17 cellular contexts compared by ENCODE assay signal in the genomic region with DNA sequence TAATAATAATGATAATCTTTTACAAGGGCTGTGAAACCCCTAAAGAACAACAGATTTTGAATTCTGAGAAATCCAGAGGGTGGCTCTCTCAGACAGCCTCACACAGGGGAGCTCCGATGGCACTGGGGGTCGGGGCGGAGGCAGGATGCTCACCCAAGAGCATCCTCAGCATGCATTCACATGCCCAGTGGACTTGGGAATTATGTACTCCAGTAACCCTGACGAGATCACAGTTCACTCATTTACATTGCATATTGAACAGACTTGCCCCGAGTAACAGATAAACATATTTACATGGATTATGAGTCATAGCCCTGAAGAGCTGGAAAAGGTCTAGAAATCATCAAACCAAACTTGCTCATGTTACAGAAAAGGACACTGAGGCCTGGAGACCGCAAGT.
DNase-seq lines count a peak whose midpoint lies in the region; ATAC-seq and TF ChIP-seq lines count a peak whose summit lies in the region.
"Had no signal": no experiment of that assay in that cellular context is flagged by ENCODE, and none has a peak within 500 bp of the region (broad histone marks: within the 10 kb centered on the region; RNA-seq: fewer than 3 reads in every experiment).

No MANE protein-coding gene starts in this region.

- no peaks in the 10 kb centered on the region for H3K4me1 ChIP-seq in testis

- no peak overlapping the region for H3K27ac ChIP-seq in testis
- H3K27ac ChIP-seq: gastroesophageal sphincter, neural progenitor cell had no signal

- intact Hi-C loops in testis (cut with DNase I; ENCODE audit: low total_unique reads) = no loop called here

- no peak for TF ChIP-seq CTCF in testis (IDR thresholded peaks at IDR 0.05)

- no peak for TF ChIP-seq POLR2A in testis (IDR thresholded peaks at IDR 0.05)

- H3K27me3 ChIP-seq in testis = no peaks in the 10 kb centered on the region
- H3K27me3 ChIP-seq: gastroesophageal sphincter, neural progenitor cell had no signal

- peak; percentile 12 for DNase-seq in NCI-H1105 treated with DMSO at 0.1 percent for 48 hours (lab: John Stamatoyannopoulos, UW)
- DNase-seq in NCI-H1105 (lab: John Stamatoyannopoulos, UW) = no peak
- peak; percentile 31 for DNase-seq in NCI-H226
- peak; percentile 72 for DNase-seq in renal cortical epithelial cell (ENCODE audit: low read depth)
- DNase-seq in activated T-cell treated with anti-CD3 and anti-CD28 coated beads, Interleukin-2, amount 50 U/mL, for 48 hours = no peak
- no peak for DNase-seq in testis
- DNase-seq: 8988T; activated CD4-positive, alpha-beta T cell treated with anti-CD3 and anti-CD28 coated beads, Interleukin-2, amount 50 U/mL, for 1 hour; activated effector memory CD4-positive, alpha-beta T cell treated with anti-CD3 and anti-CD28 coated beads, Interleukin-2, amount 50 U/mL, for 16 hours; DND-41; NCI-H1930; OCI-M1 had no signal

- no peak overlapping the region for H3K4me3 ChIP-seq in testis
- H3K4me3 ChIP-seq: gastroesophageal sphincter, GM23338, neural progenitor cell had no signal

- H3K9me3 ChIP-seq in testis = no peaks in the 10 kb centered on the region
- H3K9me3 ChIP-seq: gastroesophageal sphincter had no signal

- 88 to 92% methylated on average over 6 of the region's 6 CpGs for WGBS in testis, 2 donors

- ATAC-seq in esophagus mucosa (peak; percentile 35), HG02610 (IDR thresholded peaks at IDR 0.05; ENCODE audit: unreplicated experiment) (no peak)
- ATAC-seq: gastroesophageal sphincter, GM23338 had no signal

- H3K36me3 ChIP-seq in testis (ENCODE audit: low read depth, missing control alignments) = no peaks in the 10 kb centered on the region
- H3K36me3 ChIP-seq: gastroesophageal sphincter, neural progenitor cell had no signal

Comparison
In these comparisons a context has a peak if more than half of its experiments do, and no peak if none do; other contexts are left out.
1. DNase-seq: peak in NCI-H1105 treated with DMSO at 0.1 percent for 48 hours (single experiment), NCI-H226 (single experiment) and renal cortical epithelial cell (single experiment); none in NCI-H1105 (single experiment), activated T-cell treated with anti-CD3 and anti-CD28 coated beads, Interleukin-2, amount 50 U/mL, for 48 hours (0 of 2) and testis (single experiment).